In the genomic region with DNA sequence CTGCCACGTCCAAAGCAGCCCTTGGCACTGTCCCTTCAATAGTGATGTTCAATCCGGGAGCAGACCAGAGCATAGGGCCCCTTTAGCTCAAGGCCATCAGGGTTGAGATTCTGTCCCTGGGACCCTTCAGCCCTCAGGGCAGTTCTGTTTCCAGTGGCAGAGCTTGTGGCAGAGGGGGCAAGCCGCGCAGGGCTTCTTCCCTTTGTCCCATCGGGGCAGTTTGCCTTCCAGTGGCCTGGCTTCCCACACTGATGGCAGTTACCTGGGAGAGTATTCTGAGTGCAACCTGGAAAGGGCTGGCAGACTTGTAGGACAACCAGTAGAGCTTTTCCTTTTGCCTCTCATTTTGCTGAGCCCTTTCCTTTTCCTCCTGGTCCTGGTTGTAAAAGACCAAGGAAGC, we compare ENCODE assay signal across 10 cellular contexts. TPM values are rescaled to one million over a fixed set of nuclear protein-coding genes. Genes with fewer than 3 reads are reported as not detected.
"Had no signal": no experiment of that assay in that cellular context is flagged by ENCODE, and none has a peak within 500 bp of the region (broad histone marks: within the 10 kb centered on the region; RNA-seq: fewer than 3 reads in every experiment).

No MANE protein-coding gene starts in this region.

- H3K9me3 Mint-ChIP-seq: HFFc6 had no signal

- H3K27ac Mint-ChIP-seq: GM23338, H9, HFFc6 had no signal

- ATAC-seq: GM23338, HCT116 had no signal

- H3K4me3 Mint-ChIP-seq: GM23338, H9, HFFc6 had no signal

- H3K4me1 Mint-ChIP-seq: GM23338, H9 had no signal

- DNase-seq: GM23248, GOT3, H7, H9, HCEC 1CT, HFFc6 had no signal

RNA-seq across cellular contexts. Expression of a gene that starts 43.7 kb away (rescaled TPM):
- total RNA-seq: GM23248, GM23338, H1, H4, H7, H9, HFFc6 had no signal

RNA-seq across cellular contexts. Expression of a gene that starts 44.9 kb away (rescaled TPM):
- total RNA-seq: GM23248, GM23338, H1, H4, H7, H9, HFFc6 had no signal
